15 cellular contexts compared by ENCODE assay signal in genomic region chr11:134815404-134815803, GRCh38.
DNase-seq lines count a peak whose midpoint lies in the region; ATAC-seq, FAIRE-seq and TF ChIP-seq lines count a peak whose summit lies in the region.
"Had no signal": no experiment of that assay in that cellular context is flagged by ENCODE, and none has a peak within 500 bp of the region (broad histone marks: within the 10 kb centered on the region; RNA-seq: fewer than 3 reads in every experiment).

No MANE protein-coding gene starts in this region.

- no peaks in the 10 kb centered on the region for H3K36me3 ChIP-seq in CD8-positive, alpha-beta T cell (ENCODE audit: insufficient read depth, low read length)

- no peaks in the 10 kb centered on the region for H3K9me3 ChIP-seq in CD8-positive, alpha-beta T cell (ENCODE audit: low read length)

- intact Hi-C loops in CD8-positive, alpha-beta T cell (cut with DNase I, micrococcal nuclease) = no loop called here

- CTCF ChIA-PET in RWPE1 (lab: Yijun Ruan, JAX) = interaction anchor here (0.5 kb wide), 1 partner anchor 88 kb away, joined by 4 read pairs; no protein-coding TSS in a partner anchor
- CTCF ChIA-PET in CD8-positive, alpha-beta T cell (lab: Charles Lee) = no interaction called here

- H3K9me3 Mint-ChIP-seq in CD8-positive, alpha-beta T cell = no peaks in the 10 kb centered on the region
- H3K9me3 Mint-ChIP-seq: CD8-positive, alpha-beta memory T cell had no signal

- H3K4me1 Mint-ChIP-seq in CD8-positive, alpha-beta T cell (ENCODE audit: low read depth) = no peaks in the 10 kb centered on the region
- H3K4me1 Mint-ChIP-seq: CD14-positive monocyte; CD8-positive, alpha-beta memory T cell had no signal

- TF ChIP-seq CTCF in RWPE1 (conservative IDR thresholded peaks at IDR 0.05; ENCODE audit: low read depth) = no peak
- TF ChIP-seq CTCF in CD8-positive, alpha-beta T cell (IDR thresholded peaks at IDR 0.05) = no peak

- FAIRE-seq in RCC 7860 (lab: Jason Lieb, UNC) = no peak

- H3K27ac ChIP-seq in RWPE1 = no peak overlapping the region
- no peak overlapping the region for H3K27ac ChIP-seq in CD8-positive, alpha-beta T cell (ENCODE audit: low read depth, low read length)
- H3K27ac ChIP-seq: 22Rv1, HL-60 had no signal

- DNase-seq in DMS53 (lab: John Stamatoyannopoulos, UW) (peak; percentile 20), DMS53 treated with DMSO at 0.1 percent for 48 hours (lab: John Stamatoyannopoulos, UW; ENCODE audit: unreplicated experiment) (no peak), RWPE1 (ENCODE audit: low spot score) (peak; percentile 28), kidney glomerular epithelial cell (lab: John Stamatoyannopoulos, UW) (peak; percentile 22), RCC 7860 (ENCODE audit: low spot score) (no peak), SW480 (ENCODE audit: low spot score) (no peak)
- DNase-seq in CD8-positive, alpha-beta T cell = no peak
- DNase-seq: Caco-2; CD8-positive, alpha-beta memory T cell; DMS79 treated with DMSO at 0.1 percent for 48 hours; GDM1; HCEC 1CT had no signal

- H3K4me3 ChIP-seq in CD8-positive, alpha-beta T cell (ENCODE audit: low read depth, low read length) = no peak overlapping the region

- H3K27ac Mint-ChIP-seq in CD8-positive, alpha-beta T cell = no peak overlapping the region
- H3K27ac Mint-ChIP-seq: CD14-positive monocyte; CD8-positive, alpha-beta memory T cell had no signal

- H3K4me1 ChIP-seq in CD8-positive, alpha-beta T cell (ENCODE audit: insufficient read depth, low read length) = no peaks in the 10 kb centered on the region

- peaks cover 16% of the 10 kb centered on the region for H3K27me3 Mint-ChIP-seq in CD8-positive, alpha-beta T cell (ENCODE audit: low read depth)

- no peaks in the 10 kb centered on the region for H3K36me3 Mint-ChIP-seq in CD8-positive, alpha-beta T cell
- H3K36me3 Mint-ChIP-seq: CD14-positive monocyte; CD8-positive, alpha-beta memory T cell had no signal

- H3K27me3 ChIP-seq in CD8-positive, alpha-beta T cell (ENCODE audit: insufficient read depth, low read length) = no peaks in the 10 kb centered on the region

- POLR2A ChIA-PET in RWPE1 (lab: Yijun Ruan, JAX; ENCODE audit: low non-redundant PET) = no interaction called here
- POLR2A ChIA-PET in CD8-positive, alpha-beta T cell (lab: Charles Lee) = no interaction called here

- ATAC-seq in CD8-positive, alpha-beta T cell = no peak

- no peak overlapping the region for H3K4me3 Mint-ChIP-seq in CD8-positive, alpha-beta T cell
- H3K4me3 Mint-ChIP-seq: CD8-positive, alpha-beta memory T cell had no signal

Comparison
In these comparisons a context has a peak if more than half of its experiments do, and no peak if none do; other contexts are left out.
1. DNase-seq: peak in DMS53 (single experiment), RWPE1 (single experiment) and kidney glomerular epithelial cell (single experiment); none in DMS53 treated with DMSO at 0.1 percent for 48 hours (single experiment), CD8-positive, alpha-beta T cell (0 of 7), RCC 7860 (single experiment) and SW480 (single experiment).